In the genomic region with DNA sequence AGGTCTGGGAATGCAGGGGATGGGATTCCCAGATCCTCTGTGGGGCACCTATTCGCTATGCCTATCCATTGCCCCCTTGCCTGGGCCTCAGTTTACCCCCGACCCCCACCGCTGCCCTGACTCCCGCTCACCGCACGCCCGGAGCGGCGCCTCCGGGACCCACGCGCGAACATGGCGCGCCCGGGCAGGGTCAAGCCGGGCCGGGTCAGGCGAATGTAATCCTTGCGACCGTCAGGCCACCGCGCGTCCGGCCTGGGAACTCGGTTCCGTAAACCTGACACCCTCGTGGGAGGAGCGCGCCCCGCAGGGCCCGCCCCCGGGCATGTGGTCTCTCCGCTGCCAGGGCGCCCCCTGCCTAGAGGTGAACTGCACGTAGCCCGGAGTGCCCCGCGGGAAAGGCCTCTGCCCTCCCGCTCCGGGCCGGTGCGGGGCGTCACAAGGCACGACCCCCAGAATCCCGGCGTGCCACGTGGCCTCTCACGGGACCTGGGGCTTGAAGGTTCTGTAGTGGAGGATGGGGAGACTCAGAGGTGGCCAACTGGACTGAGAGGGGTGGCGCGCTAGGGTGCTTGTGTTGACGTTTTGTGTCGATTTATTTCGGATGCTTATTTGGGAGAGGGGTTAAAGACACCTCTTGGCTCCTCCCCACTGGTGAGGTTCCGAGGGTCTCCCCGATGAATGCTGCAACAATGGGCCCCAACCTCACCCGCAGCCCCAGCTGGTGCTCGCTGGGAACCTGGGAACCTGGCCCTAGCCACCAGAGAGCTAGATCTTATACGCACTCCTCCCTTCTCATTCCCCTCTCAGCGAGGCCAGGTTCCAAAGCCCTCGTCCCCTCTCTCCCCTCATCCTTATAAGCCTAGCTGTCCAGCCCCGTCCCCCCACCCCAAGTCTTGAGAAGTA, we compare ENCODE assay signal across 8 cellular contexts. TPM values are rescaled to one million over a fixed set of nuclear protein-coding genes. Genes with fewer than 3 reads are reported as not detected.
DNase-seq lines count a peak whose midpoint lies in the region; ATAC-seq, FAIRE-seq and TF ChIP-seq lines count a peak whose summit lies in the region.

A gene with protein sequence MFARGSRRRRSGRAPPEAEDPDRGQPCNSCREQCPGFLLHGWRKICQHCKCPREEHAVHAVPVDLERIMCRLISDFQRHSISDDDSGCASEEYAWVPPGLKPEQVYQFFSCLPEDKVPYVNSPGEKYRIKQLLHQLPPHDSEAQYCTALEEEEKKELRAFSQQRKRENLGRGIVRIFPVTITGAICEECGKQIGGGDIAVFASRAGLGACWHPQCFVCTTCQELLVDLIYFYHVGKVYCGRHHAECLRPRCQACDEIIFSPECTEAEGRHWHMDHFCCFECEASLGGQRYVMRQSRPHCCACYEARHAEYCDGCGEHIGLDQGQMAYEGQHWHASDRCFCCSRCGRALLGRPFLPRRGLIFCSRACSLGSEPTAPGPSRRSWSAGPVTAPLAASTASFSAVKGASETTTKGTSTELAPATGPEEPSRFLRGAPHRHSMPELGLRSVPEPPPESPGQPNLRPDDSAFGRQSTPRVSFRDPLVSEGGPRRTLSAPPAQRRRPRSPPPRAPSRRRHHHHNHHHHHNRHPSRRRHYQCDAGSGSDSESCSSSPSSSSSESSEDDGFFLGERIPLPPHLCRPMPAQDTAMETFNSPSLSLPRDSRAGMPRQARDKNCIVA (minus strand): TSS at position 249 of the 903 bp plus-strand sequence. CDS start 76 bp downstream, at position 173.

- H3K79me1 ChIP-seq in H1 (ENCODE audit: low read depth, low read length) = no peaks in the 10 kb centered on the region

- DNase-seq in NCI-H510A (lab: John Stamatoyannopoulos, UW) (peak; percentile 58), H1 (ENCODE audit: low read depth in 1 of 2, low spot score in 2 of 2) (peak in 1 of 2 experiments; percentile 84), mesothelial cell of epicardium (ENCODE audit: low spot score in 2 of 2, unreplicated experiment in 2 of 2) (peak in 1 of 2 experiments; percentile 66), NCI-H187 (lab: John Stamatoyannopoulos, UW) (no peak)
- peak; percentile 85 for DNase-seq in activated CD8-positive, alpha-beta T cell treated with anti-CD3 and anti-CD28 coated beads for 36 hours
- peak; percentile 66 for DNase-seq in stimulated activated naive CD4-positive, alpha-beta T cell treated with Interleukin-2 at 50 U/mL for 16 hours (lab: John Stamatoyannopoulos, UW)

- H3K4me3 Mint-ChIP-seq in activated CD8-positive, alpha-beta T cell treated with anti-CD3 and anti-CD28 coated beads for 36 hours = peak within 1 kb of the TSS; percentile 84
- peak within 1 kb of the TSS; percentile 75 for H3K4me3 Mint-ChIP-seq in mesothelial cell of epicardium

- ATAC-seq in HG02642 (IDR thresholded peaks at IDR 0.05; ENCODE audit: poor library complexity, unreplicated experiment) = peak; percentile 38
- peak; percentile 18 for ATAC-seq in activated CD8-positive, alpha-beta T cell treated with anti-CD3 and anti-CD28 coated beads for 36 hours

- H2AFZ ChIP-seq in H1 (ENCODE audit: low read length) = no peak within 1 kb of the TSS

- no peak within 1 kb of the TSS for H2BK12ac ChIP-seq in H1 (ENCODE audit: low read depth, low read length)

- no peaks in the 10 kb centered on the region for H3K27me3 ChIP-seq in DOHH2 (ENCODE audit: control insufficient read depth, low read length)
- H3K27me3 ChIP-seq in H1 (replicated peaks in 1 of 4; ENCODE audit: control insufficient read depth in 3 of 4, extremely low read depth in 1 of 4, insufficient read depth in 3 of 4, low read length in 3 of 4) = no peaks in the 10 kb centered on the region

- no peak for TF ChIP-seq POLR2A in H1 (IDR thresholded peaks at IDR 0.05; ENCODE audit: control extremely low read depth in 1 of 2, low read depth in 2 of 2, low read length in 2 of 2)

- no peak within 1 kb of the TSS for H2BK15ac ChIP-seq in H1 (ENCODE audit: low read length)

- no peak within 1 kb of the TSS; the same call in 1 of the 2 replicates for H3K18ac ChIP-seq in H1 (ENCODE audit: extremely low read depth, low read length)

- H3K4me2 ChIP-seq in DOHH2 (ENCODE audit: low read length) (peak within 1 kb of the TSS; percentile 87), H1 (ENCODE audit: insufficient read depth in 1 of 2, low read depth in 2 of 2, low read length in 2 of 2) (peak within 1 kb of the TSS; percentile 68 to 74)

- H2BK5ac ChIP-seq in H1 (ENCODE audit: low read depth, low read length) = no peak within 1 kb of the TSS; the same call in 1 of the 2 replicates

- no peak within 1 kb of the TSS for H3K14ac ChIP-seq in H1 (ENCODE audit: insufficient read length)

- no peak within 1 kb of the TSS for H2BK20ac ChIP-seq in H1 (ENCODE audit: low read length)

- no peak for FAIRE-seq in H1 (lab: Jason Lieb, UNC)

- intact Hi-C loops in activated CD8-positive, alpha-beta T cell treated with anti-CD3 and anti-CD28 coated beads for 36 hours (cut with micrococcal nuclease) = no loop called here

- POLR2A ChIA-PET in activated CD8-positive, alpha-beta T cell treated with anti-CD3 and anti-CD28 coated beads for 36 hours (lab: Charles Lee) = interaction anchor here (1.0 kb wide), 1 partner anchor 274 kb away, joined by 3 read pairs; no protein-coding TSS in a partner anchor
- POLR2A ChIA-PET in H1 (lab: Charles Lee; ENCODE audit: partially characterized antibody) = no interaction called here

- H3K27ac ChIP-seq in DOHH2 (ENCODE audit: low read depth, low read length) = peak within 1 kb of the TSS; percentile 37
- H3K27ac ChIP-seq in H1 (ENCODE audit: low read depth, low read length) = peak within 1 kb of the TSS; percentile 32; the same call in 1 of the 2 replicates

- peak within 1 kb of the TSS in 1 of 4 experiments; percentile 22; a peak in 1 of 7 replicates for H3K9ac ChIP-seq in H1 (replicated peaks in 1 of 4; ENCODE audit: extremely low read depth in 1 of 4, low read depth in 3 of 4, low read length in 3 of 4)

- no peaks in the 10 kb centered on the region for H3K9me2 ChIP-seq in DOHH2 (replicated peaks; ENCODE audit: control insufficient read depth, low read length)

- H3K4me1 ChIP-seq in DOHH2 (ENCODE audit: control insufficient read depth, low read length) = peaks cover 37% of the 10 kb centered on the region
- H3K4me1 ChIP-seq in H1 (replicated peaks in 1 of 4; ENCODE audit: control insufficient read depth in 3 of 4, insufficient read depth in 4 of 4, low read length in 3 of 4) = peaks cover 0 to 6% (median 5%) of the 10 kb centered on the region in 4 experiments; a peak in 3 of 7 replicates

- WGBS in H1 (ENCODE audit: extremely low coverage in 1 of 2, insufficient coverage in 1 of 2, insufficient read length in 1 of 2, insufficient replicate concordance in 2 of 2, low coverage in 1 of 2, low lambda C conversion rate in 2 of 2, missing lambda C conversion rate in 1 of 2), 2 experiments = 2% methylated on average over 9 of the region's 62 CpGs; no CpG with 5 or more reads in 1 of the 2 experiments

- H3K4ac ChIP-seq in H1 (replicated peaks; ENCODE audit: insufficient read length, low read depth, low read length) = no peak within 1 kb of the TSS

- H3K27me3 Mint-ChIP-seq in activated CD8-positive, alpha-beta T cell treated with anti-CD3 and anti-CD28 coated beads for 36 hours = no peaks in the 10 kb centered on the region
- no peaks in the 10 kb centered on the region for H3K27me3 Mint-ChIP-seq in mesothelial cell of epicardium (ENCODE audit: low read depth)

- no peak within 1 kb of the TSS for H3K56ac ChIP-seq in H1 (replicated peaks; ENCODE audit: insufficient read length, low read depth, low read length)

- CTCF ChIA-PET in activated CD8-positive, alpha-beta T cell treated with anti-CD3 and anti-CD28 coated beads for 36 hours (lab: Charles Lee) = no interaction called here
- CTCF ChIA-PET in H1 (lab: Charles Lee; ENCODE audit: partially characterized antibody) = interaction anchor here (0.7 kb wide), 1 partner anchor 64 kb away, joined by 3 read pairs; no protein-coding TSS in a partner anchor

- peaks cover 26% of the 10 kb centered on the region for H3K79me2 ChIP-seq in DOHH2 (ENCODE audit: control insufficient read depth, low read length)
- no peaks in the 10 kb centered on the region for H3K79me2 ChIP-seq in H1 (ENCODE audit: control insufficient read depth in 1 of 2, insufficient read depth in 2 of 2, low read length in 2 of 2)

- H2AK5ac ChIP-seq in H1 (ENCODE audit: low read depth, low read length) = no peak within 1 kb of the TSS

- no peaks in the 10 kb centered on the region for H3K9me3 ChIP-seq in DOHH2 (ENCODE audit: control insufficient read depth, insufficient read depth, low read length)
- no peaks in the 10 kb centered on the region for H3K9me3 ChIP-seq in H1 (ENCODE audit: insufficient read depth in 2 of 2, low read depth in 1 of 2, low read length in 1 of 2)

- TF ChIP-seq EP300 in H1 (IDR thresholded peaks at IDR 0.05; ENCODE audit: borderline replicate concordance in 1 of 2, low read depth in 2 of 2, low read length in 2 of 2) = no peak

- H3F3A ChIP-seq in DOHH2 (ENCODE audit: control insufficient read depth, insufficient read depth) = peaks cover 7% of the 10 kb centered on the region

- H3K23ac ChIP-seq in H1 (ENCODE audit: insufficient read length) = no peak within 1 kb of the TSS

- TF ChIP-seq RAD21 in H1 (IDR thresholded peaks at IDR 0.05 in 1 of 2, conservative IDR thresholded peaks at IDR 0.05 in 1 of 2; ENCODE audit: low read depth in 2 of 2, low read length in 2 of 2) = 0 out of 4 replicates have a peak, but pooled peaks of 1 of the 2 experiments have one; percentile 5

- no peaks in the 10 kb centered on the region for H3K9me3 Mint-ChIP-seq in activated CD8-positive, alpha-beta T cell treated with anti-CD3 and anti-CD28 coated beads for 36 hours
- H3K9me3 Mint-ChIP-seq in mesothelial cell of epicardium = peaks cover 16% of the 10 kb centered on the region

- no peak within 1 kb of the TSS for H4K5ac ChIP-seq in H1 (ENCODE audit: insufficient read length, low read depth, low read length)

- H3K4me3 ChIP-seq in DOHH2 (ENCODE audit: low read length) (peak within 1 kb of the TSS; percentile 87), H1 (ENCODE audit: extremely low read depth in 1 of 4, insufficient read depth in 2 of 4, low read depth in 3 of 4, low read length in 4 of 4) (peak within 1 kb of the TSS; percentile 53 to 75 (median 63))

- peaks cover 7% of the 10 kb centered on the region; the same call in 1 of the 2 replicates for H3K23me2 ChIP-seq in H1 (ENCODE audit: low read depth, low read length)

- H2BK120ac ChIP-seq in H1 (replicated peaks; ENCODE audit: low read depth, low read length) = no peak within 1 kb of the TSS

- peak within 1 kb of the TSS; percentile 73 for H4K91ac ChIP-seq in H1 (replicated peaks; ENCODE audit: insufficient read length, low read length)

- H4K8ac ChIP-seq in H1 (ENCODE audit: extremely low read depth, insufficient read depth, low read length) = no peak within 1 kb of the TSS

- H3K4me1 Mint-ChIP-seq in activated CD8-positive, alpha-beta T cell treated with anti-CD3 and anti-CD28 coated beads for 36 hours (ENCODE audit: low read depth) = peaks cover 8% of the 10 kb centered on the region
- peaks cover 31% of the 10 kb centered on the region for H3K4me1 Mint-ChIP-seq in mesothelial cell of epicardium

- peak; percentile 71 for TF ChIP-seq CTCF in DOHH2 (IDR thresholded peaks at IDR 0.05; ENCODE audit: low read depth, low read length, poor library complexity, severe bottlenecking)
- TF ChIP-seq CTCF in activated CD8-positive, alpha-beta T cell treated with anti-CD3 and anti-CD28 coated beads for 36 hours (IDR thresholded peaks at IDR 0.05) = peak; percentile 57
- peak in 2 of 3 experiments; percentile 19 to 32; a peak in 2 of 4 replicates for TF ChIP-seq CTCF in H1 (IDR thresholded peaks at IDR 0.05; ENCODE audit: control extremely low read depth in 1 of 3, insufficient read depth in 1 of 3, low read depth in 1 of 3, low read length in 3 of 3)
- no peak for TF ChIP-seq CTCF in mesothelial cell of epicardium (IDR thresholded peaks at IDR 0.05; ENCODE audit: unreplicated experiment)

- H3K27ac Mint-ChIP-seq in activated CD8-positive, alpha-beta T cell treated with anti-CD3 and anti-CD28 coated beads for 36 hours = peak within 1 kb of the TSS; percentile 82
- H3K27ac Mint-ChIP-seq in mesothelial cell of epicardium = peak within 1 kb of the TSS; percentile 89

- peaks cover 13% of the 10 kb centered on the region for H3K36me3 Mint-ChIP-seq in activated CD8-positive, alpha-beta T cell treated with anti-CD3 and anti-CD28 coated beads for 36 hours (ENCODE audit: low read depth)
- peaks cover 6% of the 10 kb centered on the region for H3K36me3 Mint-ChIP-seq in mesothelial cell of epicardium

- H4K20me1 ChIP-seq in DOHH2 (ENCODE audit: control insufficient read depth, insufficient read depth, low read depth, low read length) (no peaks in the 10 kb centered on the region), H1 (replicated peaks in 1 of 2; ENCODE audit: control insufficient read depth in 1 of 2, insufficient read depth in 2 of 2, low read length in 2 of 2) (peaks cover 0 to 2% of the 10 kb centered on the region in 2 experiments)

- H3K36me3 ChIP-seq in DOHH2 (ENCODE audit: control insufficient read depth, low read length) (peaks cover 9% of the 10 kb centered on the region), H1 (ENCODE audit: control insufficient read depth in 2 of 4, insufficient read depth in 4 of 4, low read length in 3 of 4) (peaks cover 0 to 5% (median 2%) of the 10 kb centered on the region in 4 experiments; a peak in 3 of 8 replicates)

RNA-seq across cellular contexts. Expression of the gene that starts here (rescaled TPM):
- total RNA-seq in activated CD8-positive, alpha-beta T cell treated with anti-CD3 and anti-CD28 coated beads for 36 hours = 10 to 100 TPM; 25.9 TPM
- 8.4 and 10.6 TPM in 2 replicates for total RNA-seq in H1 (2021; fragmentation: NEBNext Ultra II Directional; extraction: Animal tissue kit (Norgen Biotek cat#: 25700))
- 9.1 and 15.1 TPM in 2 replicates for polyA plus RNA-seq in H1 (2011; rRNA removed)
- 5.4 TPM for polyA plus RNA-seq in H1 (2011; cell fraction: cytosol; rRNA removed)
- polyA plus RNA-seq in H1 (2011; cell fraction: nucleus; rRNA removed) = 16.0 TPM
- 9.0 to 13.6 TPM (median 12.4 TPM) in 4 replicates for polyA plus RNA-seq in H1 (2012, experiment 1 of 2)
- polyA plus RNA-seq in H1 (2012, experiment 2 of 2) = 12.3 TPM
- polyA plus RNA-seq in H1 (2013, experiment 1 of 2) = 5.5 TPM
- 5.2 TPM for polyA plus RNA-seq in H1 (2013, experiment 2 of 2)
- polyA minus RNA-seq in H1 (2011; rRNA and poly(A)+ RNA removed) = 5.5 and 6.8 TPM in 2 replicates
- 8.3 TPM for polyA minus RNA-seq in H1 (2011; cell fraction: cytosol; rRNA and poly(A)+ RNA removed)
- 11.0 TPM for polyA minus RNA-seq in H1 (2011; cell fraction: nucleus; rRNA and poly(A)+ RNA removed)
- total RNA-seq in mesothelial cell of epicardium = 11.9 to 13.5 TPM (median 13.4 TPM) in 3 replicates

Comparison
In these comparisons a context has a peak if more than half of its experiments do, and no peak if none do; other contexts are left out.
1. DNase-seq: peak in NCI-H510A (single experiment), activated CD8-positive, alpha-beta T cell treated with anti-CD3 and anti-CD28 coated beads for 36 hours (single experiment) and stimulated activated naive CD4-positive, alpha-beta T cell treated with Interleukin-2 at 50 U/mL for 16 hours (single experiment); none in NCI-H187 (0 of 2).